In genomic region chr2:237590272-237591020, GRCh38 we compare ENCODE assay signal across 8 cellular contexts. TPM values are rescaled to one million over a fixed set of nuclear protein-coding genes. Genes with fewer than 3 reads are reported as not detected.
DNase-seq lines count a peak whose midpoint lies in the region; ATAC-seq lines count a peak whose summit lies in the region.

Gene RAB17 (minus strand): TSS chr2:237590734. CDS start chr2:237586154, 4,580 bp downstream.

- no peak within 1 kb of the TSS for H2BK12ac ChIP-seq in mesenchymal stem cell (ENCODE audit: low read length in 2 of 2)

- peak within 1 kb of the TSS in 1 of 2 experiments; percentile 17 for H3K23ac ChIP-seq in mesenchymal stem cell (ENCODE audit: low read length in 2 of 2)

- no peak within 1 kb of the TSS for H3K18ac ChIP-seq in mesenchymal stem cell (ENCODE audit: low read depth in 1 of 2, low read length in 2 of 2)

- no peak within 1 kb of the TSS for H2BK15ac ChIP-seq in mesenchymal stem cell (ENCODE audit: low read depth, poor library complexity, severe bottlenecking)

- H3K27ac ChIP-seq in cingulate gyrus (ENCODE audit: low read depth, low read length) (peak within 1 kb of the TSS; percentile 29), mesenchymal stem cell (ENCODE audit: low read length, poor library complexity, severe bottlenecking) (no peak within 1 kb of the TSS), SJCRH30 (no peak within 1 kb of the TSS)

- ATAC-seq in HG02759 (IDR thresholded peaks at IDR 0.05; ENCODE audit: unreplicated experiment) (no peak), GM19324 (IDR thresholded peaks at IDR 0.05; ENCODE audit: low FRiP score, unreplicated experiment) (no peak)

- DNase-seq in AG20443 (ENCODE audit: low spot score) (peak; percentile 38), M059J (ENCODE audit: low read depth) (peak; percentile 61), mesenchymal stem cell (peak; percentile 44), SJCRH30 (no peak), HCEC 1CT (no peak)

- H3K4me2 ChIP-seq in mesenchymal stem cell (ENCODE audit: low read length, poor library complexity, severe bottlenecking) = no peak within 1 kb of the TSS

- no peak within 1 kb of the TSS for H3K4ac ChIP-seq in mesenchymal stem cell (ENCODE audit: low read depth in 1 of 2, low read length in 2 of 2)

- H3K14ac ChIP-seq in mesenchymal stem cell (ENCODE audit: low read length in 2 of 2) = peak within 1 kb of the TSS in 1 of 2 experiments; percentile 18

- H4K91ac ChIP-seq in mesenchymal stem cell (ENCODE audit: low read length) = no peak within 1 kb of the TSS

- H3K36me3 ChIP-seq in mesenchymal stem cell (ENCODE audit: control insufficient read depth in 1 of 2, insufficient read depth in 2 of 2, low read depth in 1 of 2, low read length in 2 of 2) = no peaks in the 10 kb centered on the region
- H3K36me3 ChIP-seq in SJCRH30 = no peaks in the 10 kb centered on the region

- H3K79me1 ChIP-seq in mesenchymal stem cell (replicated peaks; ENCODE audit: low read length, poor library complexity, severe bottlenecking) = no peaks in the 10 kb centered on the region

- peak within 1 kb of the TSS; percentile 19 for H2AFZ ChIP-seq in mesenchymal stem cell (ENCODE audit: low read depth, low read length)

- H3K9me3 ChIP-seq in mesenchymal stem cell (ENCODE audit: control insufficient read depth, low read length) (no peaks in the 10 kb centered on the region), SJCRH30 (replicated peaks) (no peaks in the 10 kb centered on the region)

- WGBS in mesenchymal stem cell = 74% methylated on average over 15 of the region's 15 CpGs

- peaks cover 34% of the 10 kb centered on the region for H3K4me1 ChIP-seq in mesenchymal stem cell (ENCODE audit: control insufficient read depth, insufficient read depth, low read depth, low read length)
- H3K4me1 ChIP-seq in SJCRH30 = peaks cover 49% of the 10 kb centered on the region

- H4K8ac ChIP-seq in mesenchymal stem cell (ENCODE audit: low read length) = no peak within 1 kb of the TSS

- no peak within 1 kb of the TSS for H3K9ac ChIP-seq in mesenchymal stem cell (ENCODE audit: low read length)

- H2AK5ac ChIP-seq in mesenchymal stem cell (ENCODE audit: low read length, severe bottlenecking) = no peak within 1 kb of the TSS

- no peak within 1 kb of the TSS for H2BK120ac ChIP-seq in mesenchymal stem cell (ENCODE audit: low read depth, low read length)

- H3K4me3 ChIP-seq in mesenchymal stem cell (ENCODE audit: insufficient read depth in 1 of 2, low read depth in 1 of 2, low read length in 2 of 2) (no peak within 1 kb of the TSS), SJCRH30 (no peak within 1 kb of the TSS)

- no peak within 1 kb of the TSS for H2BK5ac ChIP-seq in mesenchymal stem cell (ENCODE audit: low read depth, low read length, poor library complexity, severe bottlenecking)

- H3K27me3 ChIP-seq in mesenchymal stem cell (ENCODE audit: control insufficient read depth in 1 of 2, insufficient read depth in 1 of 2, low read length in 2 of 2) (no peaks in the 10 kb centered on the region), SJCRH30 (no peaks in the 10 kb centered on the region)

RNA-seq across cellular contexts. Expression of gene RAB17, which starts in this region (rescaled TPM):
- 0.30 and 1.8 TPM in 2 replicates for total RNA-seq in M059J (2014; rRNA removed; shearing (Covaris generic))
- 0.11 TPM for polyA plus RNA-seq in mesenchymal stem cell (2013, experiment 1 of 2)
- polyA plus RNA-seq in mesenchymal stem cell (2013, experiment 2 of 2) = 0.11 TPM
- 3.4 and 3.6 TPM in 2 replicates for total RNA-seq in SJCRH30 (2014; rRNA removed; shearing (Covaris generic))

Comparison
In these comparisons a context has a peak if more than half of its experiments do, and no peak if none do; other contexts are left out.
1. DNase-seq: peak in AG20443 (single experiment), M059J (single experiment) and mesenchymal stem cell (single experiment); none in SJCRH30 (0 of 2) and HCEC 1CT (single experiment).